1 cellular context compared by ENCODE assay signal in genomic region chr14:73462078-73462715, GRCh38.
TF ChIP-seq lines count a peak whose summit lies in the region.

No MANE protein-coding gene starts in this region.

TF ChIP-seq in GM23338, 12 proteins besides CTCF, POLR2A, EP300 and RAD21 (continued from another document):
- TF ChIP-seq, protein P1, sequence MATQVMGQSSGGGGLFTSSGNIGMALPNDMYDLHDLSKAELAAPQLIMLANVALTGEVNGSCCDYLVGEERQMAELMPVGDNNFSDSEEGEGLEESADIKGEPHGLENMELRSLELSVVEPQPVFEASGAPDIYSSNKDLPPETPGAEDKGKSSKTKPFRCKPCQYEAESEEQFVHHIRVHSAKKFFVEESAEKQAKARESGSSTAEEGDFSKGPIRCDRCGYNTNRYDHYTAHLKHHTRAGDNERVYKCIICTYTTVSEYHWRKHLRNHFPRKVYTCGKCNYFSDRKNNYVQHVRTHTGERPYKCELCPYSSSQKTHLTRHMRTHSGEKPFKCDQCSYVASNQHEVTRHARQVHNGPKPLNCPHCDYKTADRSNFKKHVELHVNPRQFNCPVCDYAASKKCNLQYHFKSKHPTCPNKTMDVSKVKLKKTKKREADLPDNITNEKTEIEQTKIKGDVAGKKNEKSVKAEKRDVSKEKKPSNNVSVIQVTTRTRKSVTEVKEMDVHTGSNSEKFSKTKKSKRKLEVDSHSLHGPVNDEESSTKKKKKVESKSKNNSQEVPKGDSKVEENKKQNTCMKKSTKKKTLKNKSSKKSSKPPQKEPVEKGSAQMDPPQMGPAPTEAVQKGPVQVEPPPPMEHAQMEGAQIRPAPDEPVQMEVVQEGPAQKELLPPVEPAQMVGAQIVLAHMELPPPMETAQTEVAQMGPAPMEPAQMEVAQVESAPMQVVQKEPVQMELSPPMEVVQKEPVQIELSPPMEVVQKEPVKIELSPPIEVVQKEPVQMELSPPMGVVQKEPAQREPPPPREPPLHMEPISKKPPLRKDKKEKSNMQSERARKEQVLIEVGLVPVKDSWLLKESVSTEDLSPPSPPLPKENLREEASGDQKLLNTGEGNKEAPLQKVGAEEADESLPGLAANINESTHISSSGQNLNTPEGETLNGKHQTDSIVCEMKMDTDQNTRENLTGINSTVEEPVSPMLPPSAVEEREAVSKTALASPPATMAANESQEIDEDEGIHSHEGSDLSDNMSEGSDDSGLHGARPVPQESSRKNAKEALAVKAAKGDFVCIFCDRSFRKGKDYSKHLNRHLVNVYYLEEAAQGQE (IDR thresholded peaks at IDR 0.05; ENCODE audit: unreplicated experiment): no peak
